ENCODE assay signal across 8 cellular contexts in genomic region chr1:177948336-177948972, GRCh38. TPM values are rescaled to one million over a fixed set of nuclear protein-coding genes. Genes with fewer than 3 reads are reported as not detected.
DNase-seq lines count a peak whose midpoint lies in the region; ATAC-seq, FAIRE-seq and TF ChIP-seq lines count a peak whose summit lies in the region.

No MANE protein-coding gene starts in this region.

- FAIRE-seq in GM12891 (lab: Jason Lieb, UNC): peak; percentile 79

- no peaks in the 10 kb centered on the region for H3K36me3 Mint-ChIP-seq in nephron (ENCODE audit: low read depth)

- H3K27ac Mint-ChIP-seq in nephron: peak overlapping the region in 2 of 3 experiments; percentile 50 to 57

- H3K4me3 ChIP-seq in AG09309 (ENCODE audit: control insufficient read depth, low read depth, low read length) (no peak overlapping the region), esophagus squamous epithelium (no peak overlapping the region)

- no peaks in the 10 kb centered on the region for H3K27me3 ChIP-seq in esophagus squamous epithelium

- no peaks in the 10 kb centered on the region for H3K9me3 Mint-ChIP-seq in nephron

- no peak for TF ChIP-seq POLR2A in GM12891 (IDR thresholded peaks at IDR 0.05; ENCODE audit: low read depth, low read length)
- TF ChIP-seq POLR2A in esophagus squamous epithelium (IDR thresholded peaks at IDR 0.05): no peak

- peaks cover 0 to 11% (median 5%) of the 10 kb centered on the region in 3 donors for H3K4me1 ChIP-seq in esophagus squamous epithelium

- no peaks in the 10 kb centered on the region for H3K9me3 ChIP-seq in esophagus squamous epithelium

- WGBS in esophagus squamous epithelium, 2 donors: 10 to 22% methylated on average over 8 of the region's 8 CpGs

- no peak overlapping the region for H3K27ac ChIP-seq in esophagus squamous epithelium

- DNase-seq in AG09309 (ENCODE audit: low read depth) (peak; percentile 27), GM12891 (ENCODE audit: insufficient read length, low spot score) (peak; percentile 26), NCI-H1092 treated with DMSO at 0.1 percent for 48 hours (lab: John Stamatoyannopoulos, UW) (peak; percentile 83), SKM-1 (lab: John Stamatoyannopoulos, UW; ENCODE audit: unreplicated experiment) (peak; percentile 72), esophagus squamous epithelium (lab: John Stamatoyannopoulos, UW) (no peak)

- peaks cover 48% of the 10 kb centered on the region for H3K4me1 Mint-ChIP-seq in nephron

- H3K36me3 ChIP-seq in esophagus squamous epithelium: no peaks in the 10 kb centered on the region

- H3K4me3 Mint-ChIP-seq in nephron: no peak overlapping the region

- H3K27me3 Mint-ChIP-seq in nephron (ENCODE audit: low read depth): peaks cover 4% of the 10 kb centered on the region

- intact Hi-C loops in esophagus squamous epithelium (cut with DNase I): loop anchor here (5.0 to 10.0 kb wide), 2 partner anchors 761 to 1054 kb away; no protein-coding TSS in a partner anchor

- peak; percentile 91 for TF ChIP-seq CTCF in AG09309 (IDR thresholded peaks at IDR 0.05; ENCODE audit: control insufficient read depth, insufficient read depth, low read depth, low read length, missing control alignments)
- TF ChIP-seq CTCF in esophagus squamous epithelium (IDR thresholded peaks at IDR 0.05): peak; percentile 57 to 88 (median 86)
- peak; percentile 89 to 91 (median 90) for TF ChIP-seq CTCF in nephron (IDR thresholded peaks at IDR 0.05; ENCODE audit: unreplicated experiment in 3 of 3)

- peak; percentile 78 for ATAC-seq in HG02642 (IDR thresholded peaks at IDR 0.05; ENCODE audit: poor library complexity, unreplicated experiment)
- no peak for ATAC-seq in HG02840 (IDR thresholded peaks at IDR 0.05; ENCODE audit: low FRiP score, unreplicated experiment)

TF ChIP-seq in GM12891, 5 proteins besides CTCF, POLR2A, EP300 and RAD21:
- no peak for TF ChIP-seq SPI1 (IDR thresholded peaks at IDR 0.05; ENCODE audit: low read depth, low read length)
- TF ChIP-seq POLR2AphosphoS5 (IDR thresholded peaks at IDR 0.05; ENCODE audit: low read depth, low read length): no peak
- TF ChIP-seq TAF1 (IDR thresholded peaks at IDR 0.05; ENCODE audit: low read depth, low read length): no peak
- TF ChIP-seq POU2F2 (IDR thresholded peaks at IDR 0.05; ENCODE audit: low read depth, low read length): no peak
- no peak for TF ChIP-seq PAX5 (IDR thresholded peaks at IDR 0.05; ENCODE audit: insufficient read depth, low read length, severe bottlenecking)

RNA-seq across cellular contexts. Expression of gene SEC16B, which starts 21.4 kb away (rescaled TPM):
- polyA plus RNA-seq in GM12891 (2012; ENCODE audit: low read depth, missing spikeins): not detected
- 1 to 10 TPM in 2 of 4 donors, under 1 TPM in 2; 0.61 to 2.1 (median 1.3) TPM for total RNA-seq in esophagus squamous epithelium
